In genomic region chr17:51601622-51602261, GRCh38 we compare ENCODE assay signal across 20 cellular contexts.
"Had no signal": no experiment of that assay in that cellular context is flagged by ENCODE, and none has a peak within 500 bp of the region (broad histone marks: within the 10 kb centered on the region; RNA-seq: fewer than 3 reads in every experiment).

No MANE protein-coding gene starts in this region.

- H3K4me3 ChIP-seq: dorsolateral prefrontal cortex, lung, spleen had no signal

- ATAC-seq: activated T-cell treated with anti-CD3 and anti-CD28 coated beads, Interleukin-2, amount 50 U/mL, for 72 hours; foreskin keratinocyte; left lobe of liver; natural killer cell treated with Interleukin-12 subunit alpha and Interleukin-12 subunit beta and Interleukin-15 and Interleukin-18, amount 100 ng/mL, for 72 hours had no signal

- H3K4me1 ChIP-seq: foreskin keratinocyte, spleen had no signal

- H3K9me3 ChIP-seq: spleen had no signal

- H3K27me3 ChIP-seq: brain microvascular endothelial cell, dorsolateral prefrontal cortex, foreskin keratinocyte had no signal

- H3K36me3 ChIP-seq: brain microvascular endothelial cell, spleen had no signal

- DNase-seq: activated CD4-positive, alpha-beta T cell treated with anti-CD3 and anti-CD28 coated beads for 1 hour; activated CD8-positive, alpha-beta memory T cell treated with anti-CD3 and anti-CD28 coated beads for 24 hours; activated effector memory CD4-positive, alpha-beta T cell treated with anti-CD3 and anti-CD28 coated beads, Interleukin-2, amount 50 U/mL, for 16 hours; activated naive CD4-positive, alpha-beta T cell treated with anti-CD3 and anti-CD28 coated beads, Interleukin-2, amount 50 U/mL, for 16 hours; activated T-cell treated with anti-CD3 and anti-CD28 coated beads, Interleukin-2, amount 50 U/mL, for 72 hours; aorta; brain microvascular endothelial cell; central memory CD4-positive, alpha-beta T cell; dorsolateral prefrontal cortex; foreskin keratinocyte; glutamatergic neuron; hypothalamus; spleen; stimulated activated CD4-positive, alpha-beta T cell treated with anti-CD3 and anti-CD28 coated beads, Interleukin-4, amount 100 ng/mL, for 4 hours; stimulated activated naive CD4-positive, alpha-beta T cell; T-helper 9 cell had no signal

- H3K27ac ChIP-seq: brain microvascular endothelial cell, dorsolateral prefrontal cortex, foreskin keratinocyte, spleen, VCaP had no signal
